Comparison of ENCODE assay signal across 15 cellular contexts in genomic region chr2:205245652-205246051, GRCh38.
DNase-seq lines count a peak whose midpoint lies in the region; ATAC-seq and TF ChIP-seq lines count a peak whose summit lies in the region.
"Had no signal": no experiment of that assay in that cellular context is flagged by ENCODE, and none has a peak within 500 bp of the region (broad histone marks: within the 10 kb centered on the region; RNA-seq: fewer than 3 reads in every experiment).

No MANE protein-coding gene starts in this region.

- no peak overlapping the region for H3K27ac ChIP-seq in WERI-Rb-1
- H3K27ac ChIP-seq: BLaER1 treated with 17β-estradiol and CSF1 and Interleukin-3, amounts not matched to agents 10 nM and 100 nM; esophagus muscularis mucosa had no signal

- H3K9me3 ChIP-seq in WERI-Rb-1 (ENCODE audit: severe bottlenecking): no peaks in the 10 kb centered on the region
- H3K9me3 ChIP-seq: BLaER1 treated with 17β-estradiol and CSF1 and Interleukin-3, amounts not matched to agents 10 nM and 100 nM; esophagus muscularis mucosa had no signal

- TF ChIP-seq CTCF in fibroblast of mammary gland (conservative IDR thresholded peaks at IDR 0.05; ENCODE audit: control insufficient read depth, insufficient read depth, low read depth, low read length) (no peak), WERI-Rb-1 (IDR thresholded peaks at IDR 0.05; ENCODE audit: low read depth, low read length) (no peak)

- no peaks in the 10 kb centered on the region for H3K27me3 ChIP-seq in WERI-Rb-1 (ENCODE audit: insufficient read depth, low read depth, severe bottlenecking)
- H3K27me3 ChIP-seq: BLaER1 treated with 17β-estradiol and CSF1 and Interleukin-3, amounts not matched to agents 10 nM and 100 nM; esophagus muscularis mucosa had no signal

- no peak overlapping the region for H3K4me3 ChIP-seq in fibroblast of mammary gland (ENCODE audit: control insufficient read depth, low read depth, low read length)
- H3K4me3 ChIP-seq in WERI-Rb-1 (ENCODE audit: low read depth, low read length): no peak overlapping the region
- H3K4me3 ChIP-seq: BLaER1 treated with 17β-estradiol and CSF1 and Interleukin-3, amounts not matched to agents 10 nM and 100 nM; esophagus muscularis mucosa had no signal

- DNase-seq in AG20443 (ENCODE audit: low spot score): peak; percentile 71
- peak; percentile 19 for DNase-seq in RKO (ENCODE audit: low spot score)
- peak; percentile 65 for DNase-seq in fibroblast of mammary gland (ENCODE audit: low read depth)
- DNase-seq in myocyte (ENCODE audit: low read depth): peak; percentile 6
- no peak for DNase-seq in SKM-1 (lab: John Stamatoyannopoulos, UW; ENCODE audit: unreplicated experiment)
- no peak for DNase-seq in germinal center (ENCODE audit: low spot score)
- no peak for DNase-seq in WERI-Rb-1
- DNase-seq: activated CD4-positive, alpha-beta memory T cell treated with anti-CD3 and anti-CD28 coated beads, Interleukin-2, amount 10 ng/mL, durations not matched to agents 7 days and 5 days; activated gamma-delta T cell treated with Interleukin-2 at 50 U/mL for 16 hours; cerebellar nuclear complex; stimulated activated CD4-positive, alpha-beta T cell treated with anti-CD3 and anti-CD28 coated beads, Interleukin-15, amount 100 ng/mL, for 24 hours; T-cell had no signal

- H3K36me3 ChIP-seq in WERI-Rb-1: no peaks in the 10 kb centered on the region
- H3K36me3 ChIP-seq: BLaER1 treated with 17β-estradiol and CSF1 and Interleukin-3, amounts not matched to agents 10 nM and 100 nM; esophagus muscularis mucosa had no signal

- no peak for TF ChIP-seq POLR2A in GM18505 (IDR thresholded peaks at IDR 0.05; ENCODE audit: borderline replicate concordance, extremely low read depth, insufficient read depth, insufficient read length)

- no peak for ATAC-seq in GM18505 (IDR thresholded peaks at IDR 0.05; ENCODE audit: unreplicated experiment)
- ATAC-seq: T-cell had no signal

Comparison
In these comparisons a context has a peak if more than half of its experiments do, and no peak if none do; other contexts are left out.
1. DNase-seq: peak in AG20443 (single experiment), RKO (single experiment), fibroblast of mammary gland (single experiment) and myocyte (single experiment); none in SKM-1 (single experiment), germinal center (single experiment) and WERI-Rb-1 (single experiment).